1 cellular context compared by ENCODE assay signal in genomic region chr6:7907159-7907558, GRCh38.
A peak's percentile ranks its signal among the peaks of the same experiment; 100 is the strongest.
TF ChIP-seq lines count a peak whose summit lies in the region.

No MANE protein-coding gene starts in this region.

TF ChIP-seq in K562, 482 proteins besides CTCF, POLR2A, EP300 and RAD21 (continued from another document):
- no peak for TF ChIP-seq PATZ1 (CRISPR knock-in tag; IDR thresholded peaks at IDR 0.05; ENCODE audit: borderline replicate concordance)
- TF ChIP-seq RCOR1 (IDR thresholded peaks at IDR 0.05; ENCODE audit: borderline replicate concordance in 1 of 2, low read depth in 2 of 2, low read length in 2 of 2): peak in 1 of 2 experiments; percentile 70; a peak in 2 of 4 replicates
- TF ChIP-seq ZBTB33 (CRISPR knock-in tag; IDR thresholded peaks at IDR 0.05): 0 out of 2 replicates have a peak, but pooled peaks have one; percentile 41
- TF ChIP-seq WHSC1 (IDR thresholded peaks at IDR 0.05; ENCODE audit: low read length): no peak
